ENCODE assay signal across 8 cellular contexts in genomic region chr20:63009044-63009961, GRCh38. TPM values are rescaled to one million over a fixed set of nuclear protein-coding genes. Genes with fewer than 3 reads are reported as not detected.
A peak's percentile ranks its signal among the peaks of the same experiment; 100 is the strongest.
DNase-seq lines count a peak whose midpoint lies in the region; ATAC-seq and TF ChIP-seq lines count a peak whose summit lies in the region.

No MANE protein-coding gene starts in this region.

- no peak overlapping the region for H3K27ac Mint-ChIP-seq in activated T-cell treated with anti-CD3 and anti-CD28 coated beads, Interleukin-2, amount 50 U/mL, for 24 hours

- H3K36me3 Mint-ChIP-seq in activated T-cell treated with anti-CD3 and anti-CD28 coated beads, Interleukin-2, amount 50 U/mL, for 24 hours (ENCODE audit: low read depth) = no peaks in the 10 kb centered on the region

- H3K79me2 ChIP-seq in PC-3 (ENCODE audit: low read length) (no peaks in the 10 kb centered on the region), fibroblast of lung (ENCODE audit: control insufficient read depth, insufficient read depth, low read length) (no peaks in the 10 kb centered on the region)

- no peaks in the 10 kb centered on the region for H3F3A ChIP-seq in PC-3 (ENCODE audit: low read length, unreplicated experiment)

- H3K36me3 ChIP-seq in PC-3 (ENCODE audit: low read depth, low read length) = no peaks in the 10 kb centered on the region
- H3K36me3 ChIP-seq in fibroblast of lung (ENCODE audit: control insufficient read depth, insufficient read depth, low read length) = no peaks in the 10 kb centered on the region
- H3K36me3 ChIP-seq in neutrophil = no peaks in the 10 kb centered on the region
- H3K36me3 ChIP-seq in testis (ENCODE audit: low read depth, missing control alignments) = no peaks in the 10 kb centered on the region

- H3K27me3 ChIP-seq in PC-3 (ENCODE audit: low read length) = peaks cover 70% of the 10 kb centered on the region
- peaks cover 64% of the 10 kb centered on the region for H3K27me3 ChIP-seq in fibroblast of lung (ENCODE audit: control insufficient read depth, insufficient read depth, low read length)
- peaks cover 100% of the 10 kb centered on the region for H3K27me3 ChIP-seq in neutrophil
- no peaks in the 10 kb centered on the region for H3K27me3 ChIP-seq in testis

- peaks cover 61% of the 10 kb centered on the region for H3K27me3 Mint-ChIP-seq in activated T-cell treated with anti-CD3 and anti-CD28 coated beads, Interleukin-2, amount 50 U/mL, for 24 hours

- H3K27ac ChIP-seq in PC-3 (ENCODE audit: low read length) = no peak overlapping the region
- H3K27ac ChIP-seq in fibroblast of lung (ENCODE audit: insufficient read depth, low read length) = no peak overlapping the region
- no peak overlapping the region for H3K27ac ChIP-seq in neutrophil
- H3K27ac ChIP-seq in testis = no peak overlapping the region

- H3K4me3 ChIP-seq in PC-3 (ENCODE audit: low read length) (peak overlapping the region; percentile 43; the same call in 1 of the 2 replicates), fibroblast of lung (replicated peaks in 1 of 4; ENCODE audit: control extremely low read depth in 1 of 4, insufficient read depth in 1 of 4, low read depth in 3 of 4, low read length in 4 of 4) (no peak overlapping the region), neutrophil (ENCODE audit: low read depth in 1 of 2, low read length in 1 of 2) (peak overlapping the region in 1 of 2 experiments; percentile 0), testis (no peak overlapping the region)

- ATAC-seq in GM21381 (IDR thresholded peaks at IDR 0.05; ENCODE audit: unreplicated experiment) = peak; percentile 43
- ATAC-seq in PC-3 = peak; percentile 89

- peak; percentile 54 for DNase-seq in DMS79 (lab: John Stamatoyannopoulos, UW)
- DNase-seq in HUDEP-2 (lab: John Stamatoyannopoulos, UW; ENCODE audit: unreplicated experiment in 76 of 76) = peak in 59 of 76 experiments; percentile 3 to 81 (median 55)
- DNase-seq in PC-3 = peak; percentile 85
- DNase-seq in activated T-cell treated with anti-CD3 and anti-CD28 coated beads, Interleukin-2, amount 50 U/mL, for 24 hours = peak; percentile 91
- DNase-seq in fibroblast of lung (ENCODE audit: low read depth in 2 of 2) = peak; percentile 26 to 53
- DNase-seq in testis = peak; percentile 78

- peaks cover 3% of the 10 kb centered on the region; the same call in 1 of the 2 replicates for H3K4me1 ChIP-seq in PC-3 (ENCODE audit: insufficient read depth, low read length)
- no peaks in the 10 kb centered on the region for H3K4me1 ChIP-seq in fibroblast of lung (ENCODE audit: control insufficient read depth, extremely low read depth, insufficient read depth, low read length)
- H3K4me1 ChIP-seq in neutrophil (ENCODE audit: control insufficient read depth in 1 of 2, insufficient read depth in 1 of 2, low read depth in 1 of 2, low read length in 1 of 2) = peaks cover 0 to 12% of the 10 kb centered on the region in 2 experiments
- no peaks in the 10 kb centered on the region for H3K4me1 ChIP-seq in testis

- H2AFZ ChIP-seq in PC-3 (ENCODE audit: low read length) (peak overlapping the region; percentile 58), fibroblast of lung (ENCODE audit: low read length) (no peak overlapping the region)

- no peaks in the 10 kb centered on the region for H4K20me1 ChIP-seq in PC-3 (ENCODE audit: low read length)
- H4K20me1 ChIP-seq in fibroblast of lung (ENCODE audit: control insufficient read depth, extremely low read depth, insufficient read depth, low read length) = no peaks in the 10 kb centered on the region

- no peak for TF ChIP-seq POLR2A in testis (IDR thresholded peaks at IDR 0.05)

- H3K9ac ChIP-seq in PC-3 (ENCODE audit: low read length) = no peak overlapping the region
- no peak overlapping the region for H3K9ac ChIP-seq in fibroblast of lung (ENCODE audit: insufficient read depth, low read length)

- WGBS in testis, 2 donors = 0 to 6% methylated on average over 4 to 52 of the region's 54 CpGs

- POLR2A ChIA-PET in PC-3 (lab: Charles Lee; ENCODE audit: unreplicated experiment) = no interaction called here

- H3K9me3 ChIP-seq in PC-3 (ENCODE audit: low read length) (no peaks in the 10 kb centered on the region), fibroblast of lung (ENCODE audit: control insufficient read depth, insufficient read depth, low read depth, low read length) (no peaks in the 10 kb centered on the region), neutrophil (no peaks in the 10 kb centered on the region), testis (no peaks in the 10 kb centered on the region)

- H3K9me2 ChIP-seq in PC-3 (replicated peaks; ENCODE audit: low read length) = no peaks in the 10 kb centered on the region

- peak; percentile 93 for TF ChIP-seq CTCF in PC-3 (conservative IDR thresholded peaks at IDR 0.05; ENCODE audit: low read depth, low read length)
- peak; percentile 81 to 91 for TF ChIP-seq CTCF in fibroblast of lung (conservative IDR thresholded peaks at IDR 0.05 in 1 of 2, IDR thresholded peaks at IDR 0.05 in 1 of 2; ENCODE audit: low read depth in 1 of 2, low read length in 2 of 2)
- TF ChIP-seq CTCF in neutrophil (IDR thresholded peaks at IDR 0.05) = peak; percentile 88
- TF ChIP-seq CTCF in testis (IDR thresholded peaks at IDR 0.05) = peak; percentile 84 to 89 (median 87)

- H3K4me3 Mint-ChIP-seq in activated T-cell treated with anti-CD3 and anti-CD28 coated beads, Interleukin-2, amount 50 U/mL, for 24 hours = no peak overlapping the region

- no TSS peak for BruUV-seq in PC-3 (replicated peaks; lab: Mats Ljungman, UMichigan)

- H3K4me2 ChIP-seq in PC-3 (ENCODE audit: low read length) = peak overlapping the region; percentile 83
- no peak overlapping the region for H3K4me2 ChIP-seq in fibroblast of lung (ENCODE audit: extremely low read depth, insufficient read depth, low read length)

- H3K4me1 Mint-ChIP-seq in activated T-cell treated with anti-CD3 and anti-CD28 coated beads, Interleukin-2, amount 50 U/mL, for 24 hours (ENCODE audit: low read depth) = peaks cover 34% of the 10 kb centered on the region

- CTCF ChIA-PET in PC-3 (lab: Charles Lee) = interaction anchor here (0.6 to 1.8 kb wide), 4 partner anchors 30 to 134 kb away, joined by 3 to 34 read pairs (median 4); no protein-coding TSS in a partner anchor

- peaks cover 14% of the 10 kb centered on the region for H3K9me3 Mint-ChIP-seq in activated T-cell treated with anti-CD3 and anti-CD28 coated beads, Interleukin-2, amount 50 U/mL, for 24 hours

- intact Hi-C loops in PC-3 (cut with micrococcal nuclease) = loop anchor here (1.0 to 2.0 kb wide), 3 partner anchors 37 to 137 kb away; no protein-coding TSS in a partner anchor
- intact Hi-C loops in testis (cut with DNase I; ENCODE audit: low total_unique reads) = no loop called here

RNA-seq across cellular contexts. Expression of gene BHLHE23, which starts 2.5 kb away (rescaled TPM):
- total RNA-seq in PC-3 (2014; rRNA removed) = not detected in 2 replicates
- total RNA-seq in fibroblast of lung = not detected in 2 replicates
- not detected in 2 replicates for polyA plus RNA-seq in fibroblast of lung
- not detected in 2 replicates for polyA plus RNA-seq in fibroblast of lung (2012)
- not detected in 2 replicates for polyA minus RNA-seq in fibroblast of lung (ENCODE audit: low replicate concordance)
- total RNA-seq in testis = 1 to 10 TPM; 5.3 to 6.6 TPM
- polyA plus RNA-seq in testis (ENCODE audit: insufficient read depth, low read depth, low replicate concordance) = not detected

RNA-seq across cellular contexts. Expression of gene SLC17A9, which starts 56.8 kb away (rescaled TPM):
- total RNA-seq in PC-3 (2014; rRNA removed) (not detected in 2 replicates), fibroblast of lung (3.3 and 6.4 TPM in 2 replicates), testis (1 to 10 TPM; 2.9 to 3.2 TPM)
- polyA plus RNA-seq in fibroblast of lung (3.4 and 6.8 TPM in 2 replicates), testis (ENCODE audit: insufficient read depth, low read depth, low replicate concordance) (2.1 TPM)
- 6.3 and 9.8 TPM in 2 replicates for polyA plus RNA-seq in fibroblast of lung (2012)
- 4.1 and 7.8 TPM in 2 replicates for polyA minus RNA-seq in fibroblast of lung (ENCODE audit: low replicate concordance)

Comparison
In these comparisons a context has a peak if more than half of its experiments do, and no peak if none do; other contexts are left out.
1. DNase-seq: peak in every context shown above with its lines; median percentile 91 in activated T-cell treated with anti-CD3 and anti-CD28 coated beads, Interleukin-2, amount 50 U/mL, for 24 hours; 85 in PC-3; 78 in testis; 55 in HUDEP-2; 54 in DMS79; 40 in fibroblast of lung.